ENCODE assay signal across 12 cellular contexts in the genomic region with DNA sequence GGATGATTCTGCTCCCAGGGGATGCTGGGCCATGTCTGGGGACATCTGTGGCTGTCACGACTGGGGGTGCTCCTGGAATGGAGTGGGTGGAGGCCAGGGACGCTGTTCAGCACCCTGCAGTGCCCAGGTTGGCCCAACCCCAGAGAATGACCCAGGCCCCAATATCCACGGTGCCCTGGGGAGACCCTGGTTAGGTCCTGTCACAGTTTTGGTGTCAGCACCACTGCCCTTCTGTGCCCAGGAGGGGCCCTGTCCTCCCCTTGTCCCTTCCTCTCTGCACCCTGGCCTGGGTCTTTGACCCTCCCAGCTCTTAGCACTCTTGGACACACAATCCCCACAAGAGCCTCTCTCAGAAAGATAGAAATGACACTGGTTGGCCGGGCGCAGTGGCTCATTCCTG.
DNase-seq lines count a peak whose midpoint lies in the region; ATAC-seq, FAIRE-seq and TF ChIP-seq lines count a peak whose summit lies in the region.
"Had no signal": no experiment of that assay in that cellular context is flagged by ENCODE, and none has a peak within 500 bp of the region (broad histone marks: within the 10 kb centered on the region; RNA-seq: fewer than 3 reads in every experiment).

No MANE protein-coding gene starts in this region.

- TF ChIP-seq CTCF in CD8-positive, alpha-beta T cell (IDR thresholded peaks at IDR 0.05) = no peak
- no peak for TF ChIP-seq CTCF in glutamatergic neuron (IDR thresholded peaks at IDR 0.05; ENCODE audit: partially characterized antibody, unreplicated experiment)
- TF ChIP-seq CTCF in D721Med (IDR thresholded peaks at IDR 0.05; ENCODE audit: insufficient read depth, missing control alignments) = no peak

- no peaks in the 10 kb centered on the region for H3K9me3 Mint-ChIP-seq in CD8-positive, alpha-beta T cell
- H3K9me3 Mint-ChIP-seq in activated CD4-positive, alpha-beta memory T cell treated with anti-CD3 and anti-CD28 coated beads, Interleukin-2, amount 10 ng/mL, durations not matched to agents 7 days and 5 days = peaks cover 3% of the 10 kb centered on the region
- H3K9me3 Mint-ChIP-seq in naive B cell = no peaks in the 10 kb centered on the region
- peaks cover 3% of the 10 kb centered on the region for H3K9me3 Mint-ChIP-seq in glutamatergic neuron (ENCODE audit: unreplicated experiment)
- H3K9me3 Mint-ChIP-seq: activated naive CD4-positive, alpha-beta T cell treated with anti-CD3 and anti-CD28 coated beads, Interleukin-2, amount 50 U/mL, for 24 hours had no signal

- peak overlapping the region; percentile 79 for H3K4me2 ChIP-seq in BLaER1

- CTCF ChIA-PET in CD8-positive, alpha-beta T cell (lab: Charles Lee) = interaction anchor here (0.7 to 1.5 kb wide), 6 partner anchors 16 to 85 kb away, joined by 3 to 12 read pairs (median 6); a partner anchor contains a TSS
- CTCF ChIA-PET in activated CD4-positive, alpha-beta memory T cell treated with anti-CD3 and anti-CD28 coated beads, Interleukin-2, amount 10 ng/mL, durations not matched to agents 7 days and 5 days (lab: Charles Lee) = interaction anchor here (1.0 to 1.9 kb wide), 6 partner anchors 8 to 85 kb away, joined by 3 to 9 read pairs (median 4); a partner anchor contains a TSS

- intact Hi-C loops in CD8-positive, alpha-beta T cell (cut with DNase I, micrococcal nuclease) = loop anchor here (5.0 kb wide), 2 partner anchors 51 to 84 kb away; a partner anchor contains a TSS

- H3K36me3 Mint-ChIP-seq in CD8-positive, alpha-beta T cell = no peaks in the 10 kb centered on the region
- no peaks in the 10 kb centered on the region for H3K36me3 Mint-ChIP-seq in activated CD4-positive, alpha-beta memory T cell treated with anti-CD3 and anti-CD28 coated beads, Interleukin-2, amount 10 ng/mL, durations not matched to agents 7 days and 5 days (ENCODE audit: low read depth)
- no peaks in the 10 kb centered on the region for H3K36me3 Mint-ChIP-seq in naive B cell
- no peaks in the 10 kb centered on the region for H3K36me3 Mint-ChIP-seq in glutamatergic neuron (ENCODE audit: unreplicated experiment)
- H3K36me3 Mint-ChIP-seq: activated naive CD4-positive, alpha-beta T cell treated with anti-CD3 and anti-CD28 coated beads, Interleukin-2, amount 50 U/mL, for 24 hours had no signal

- peak overlapping the region; percentile 96 for H3K4me3 Mint-ChIP-seq in CD8-positive, alpha-beta T cell
- peak overlapping the region; percentile 85 for H3K4me3 Mint-ChIP-seq in activated CD4-positive, alpha-beta memory T cell treated with anti-CD3 and anti-CD28 coated beads, Interleukin-2, amount 10 ng/mL, durations not matched to agents 7 days and 5 days
- peak overlapping the region in 7 of 8 donors; percentile 80 to 95 (median 91) for H3K4me3 Mint-ChIP-seq in naive B cell
- H3K4me3 Mint-ChIP-seq in glutamatergic neuron (ENCODE audit: unreplicated experiment) = no peak overlapping the region

- peaks cover 86% of the 10 kb centered on the region for H3K4me1 ChIP-seq in BLaER1
- H3K4me1 ChIP-seq in CD8-positive, alpha-beta T cell (ENCODE audit: insufficient read depth, low read length) = peaks cover 17% of the 10 kb centered on the region
- H3K4me1 ChIP-seq: BE2C, pancreas had no signal

- ATAC-seq in CD8-positive, alpha-beta T cell = no peak
- ATAC-seq in naive B cell (ENCODE audit: low read depth in 2 of 2) (no peak), GM21737 (IDR thresholded peaks at IDR 0.05; ENCODE audit: unreplicated experiment) (no peak)
- ATAC-seq: pancreas had no signal

- H3K9ac ChIP-seq in BLaER1 = 0 out of 2 replicates have a peak overlapping the region, but pooled peaks have one; percentile 18

- H3K36me3 ChIP-seq in BLaER1 = peaks cover 37% of the 10 kb centered on the region
- no peaks in the 10 kb centered on the region for H3K36me3 ChIP-seq in CD8-positive, alpha-beta T cell (ENCODE audit: insufficient read depth, low read length)
- H3K36me3 ChIP-seq: BE2C, MG63, pancreas had no signal

- no peaks in the 10 kb centered on the region for H3K9me3 ChIP-seq in BLaER1
- H3K9me3 ChIP-seq in CD8-positive, alpha-beta T cell (ENCODE audit: low read length) = no peaks in the 10 kb centered on the region
- H3K9me3 ChIP-seq: BE2C, MG63, pancreas had no signal

- peak overlapping the region; percentile 99 for H3K27ac Mint-ChIP-seq in CD8-positive, alpha-beta T cell
- peak overlapping the region; percentile 99 for H3K27ac Mint-ChIP-seq in activated CD4-positive, alpha-beta memory T cell treated with anti-CD3 and anti-CD28 coated beads, Interleukin-2, amount 10 ng/mL, durations not matched to agents 7 days and 5 days
- H3K27ac Mint-ChIP-seq in naive B cell (peak overlapping the region in 3 of 6 donors; percentile 69 to 90 (median 89)), glutamatergic neuron (ENCODE audit: unreplicated experiment) (no peak overlapping the region)

- H3K4me1 Mint-ChIP-seq in CD8-positive, alpha-beta T cell (ENCODE audit: low read depth) = peaks cover 14% of the 10 kb centered on the region
- peaks cover 58% of the 10 kb centered on the region for H3K4me1 Mint-ChIP-seq in activated CD4-positive, alpha-beta memory T cell treated with anti-CD3 and anti-CD28 coated beads, Interleukin-2, amount 10 ng/mL, durations not matched to agents 7 days and 5 days
- peaks cover 20 to 64% (median 56%) of the 10 kb centered on the region in 3 donors for H3K4me1 Mint-ChIP-seq in naive B cell
- H3K4me1 Mint-ChIP-seq in glutamatergic neuron (ENCODE audit: low read depth, unreplicated experiment) = peaks cover 5% of the 10 kb centered on the region

- peaks cover 100% of the 10 kb centered on the region for H4K20me1 ChIP-seq in BLaER1

- no peaks in the 10 kb centered on the region for H3K27me3 ChIP-seq in BLaER1
- H3K27me3 ChIP-seq in CD8-positive, alpha-beta T cell (ENCODE audit: insufficient read depth, low read length) = no peaks in the 10 kb centered on the region
- H3K27me3 ChIP-seq: BE2C, MG63, pancreas had no signal

- no peak for FAIRE-seq in D721Med (lab: Jason Lieb, UNC)
- FAIRE-seq: pancreas had no signal

- peak overlapping the region; percentile 62; the same call in 1 of the 2 replicates for H3K27ac ChIP-seq in BLaER1
- no peak overlapping the region for H3K27ac ChIP-seq in CD8-positive, alpha-beta T cell (ENCODE audit: low read depth, low read length)
- H3K27ac ChIP-seq: pancreas had no signal

- no peaks in the 10 kb centered on the region for H3K27me3 Mint-ChIP-seq in CD8-positive, alpha-beta T cell (ENCODE audit: low read depth)
- peaks cover 3% of the 10 kb centered on the region for H3K27me3 Mint-ChIP-seq in activated CD4-positive, alpha-beta memory T cell treated with anti-CD3 and anti-CD28 coated beads, Interleukin-2, amount 10 ng/mL, durations not matched to agents 7 days and 5 days
- H3K27me3 Mint-ChIP-seq in naive B cell (no peaks in the 10 kb centered on the region), glutamatergic neuron (ENCODE audit: unreplicated experiment) (peaks cover 10% of the 10 kb centered on the region)
- H3K27me3 Mint-ChIP-seq: activated naive CD4-positive, alpha-beta T cell treated with anti-CD3 and anti-CD28 coated beads, Interleukin-2, amount 50 U/mL, for 24 hours had no signal

- no peak for DNase-seq in CD8-positive, alpha-beta T cell
- no peak for DNase-seq in activated CD4-positive, alpha-beta memory T cell treated with anti-CD3 and anti-CD28 coated beads, Interleukin-2, amount 10 ng/mL, durations not matched to agents 7 days and 5 days
- DNase-seq in naive B cell (no peak), glutamatergic neuron (no peak), D721Med (ENCODE audit: insufficient read length, low spot score) (no peak)
- DNase-seq: BE2C, MG63, NCI-H2081 had no signal

- POLR2A ChIA-PET in CD8-positive, alpha-beta T cell (lab: Charles Lee) = interaction anchor here (0.7 to 2.2 kb wide), 12 partner anchors 10 to 104 kb away, joined by 3 to 65 read pairs (median 3); a partner anchor contains a TSS
- POLR2A ChIA-PET in activated CD4-positive, alpha-beta memory T cell treated with anti-CD3 and anti-CD28 coated beads, Interleukin-2, amount 10 ng/mL, durations not matched to agents 7 days and 5 days (lab: Charles Lee) = interaction anchor here (0.7 to 2.3 kb wide), 13 partner anchors 8 to 95 kb away, joined by 3 to 63 read pairs (median 5); a partner anchor contains a TSS

- H3K4me3 ChIP-seq in BLaER1 = no peak overlapping the region
- no peak overlapping the region for H3K4me3 ChIP-seq in CD8-positive, alpha-beta T cell (ENCODE audit: low read depth, low read length)
- H3K4me3 ChIP-seq: MG63, pancreas had no signal
